Comparison of ENCODE assay signal across 1 cellular context in genomic region chr6:108888745-108889144, GRCh38.
TF ChIP-seq lines count a peak whose summit lies in the region.

No MANE protein-coding gene starts in this region.

TF ChIP-seq in HepG2, 621 proteins besides CTCF, POLR2A, EP300 and RAD21:
- no peak for TF ChIP-seq NCOR1 (IDR thresholded peaks at IDR 0.05; ENCODE audit: borderline replicate concordance, low read length)
- no peak for TF ChIP-seq PRDM10 (CRISPR knock-in tag; IDR thresholded peaks at IDR 0.05; ENCODE audit: low read depth)
- TF ChIP-seq, protein P1, sequence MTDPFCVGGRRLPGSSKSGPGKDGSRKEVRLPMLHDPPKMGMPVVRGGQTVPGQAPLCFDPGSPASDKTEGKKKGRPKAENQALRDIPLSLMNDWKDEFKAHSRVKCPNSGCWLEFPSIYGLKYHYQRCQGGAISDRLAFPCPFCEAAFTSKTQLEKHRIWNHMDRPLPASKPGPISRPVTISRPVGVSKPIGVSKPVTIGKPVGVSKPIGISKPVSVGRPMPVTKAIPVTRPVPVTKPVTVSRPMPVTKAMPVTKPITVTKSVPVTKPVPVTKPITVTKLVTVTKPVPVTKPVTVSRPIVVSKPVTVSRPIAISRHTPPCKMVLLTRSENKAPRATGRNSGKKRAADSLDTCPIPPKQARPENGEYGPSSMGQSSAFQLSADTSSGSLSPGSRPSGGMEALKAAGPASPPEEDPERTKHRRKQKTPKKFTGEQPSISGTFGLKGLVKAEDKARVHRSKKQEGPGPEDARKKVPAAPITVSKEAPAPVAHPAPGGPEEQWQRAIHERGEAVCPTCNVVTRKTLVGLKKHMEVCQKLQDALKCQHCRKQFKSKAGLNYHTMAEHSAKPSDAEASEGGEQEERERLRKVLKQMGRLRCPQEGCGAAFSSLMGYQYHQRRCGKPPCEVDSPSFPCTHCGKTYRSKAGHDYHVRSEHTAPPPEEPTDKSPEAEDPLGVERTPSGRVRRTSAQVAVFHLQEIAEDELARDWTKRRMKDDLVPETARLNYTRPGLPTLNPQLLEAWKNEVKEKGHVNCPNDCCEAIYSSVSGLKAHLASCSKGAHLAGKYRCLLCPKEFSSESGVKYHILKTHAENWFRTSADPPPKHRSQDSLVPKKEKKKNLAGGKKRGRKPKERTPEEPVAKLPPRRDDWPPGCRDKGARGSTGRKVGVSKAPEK (CRISPR knock-in tag; IDR thresholded peaks at IDR 0.05; ENCODE audit: borderline replicate concordance): no peak
- no peak for TF ChIP-seq AGO1 (IDR thresholded peaks at IDR 0.05; ENCODE audit: low read depth, low read length, poor library complexity, severe bottlenecking)
- TF ChIP-seq EED (CRISPR knock-in tag; IDR thresholded peaks at IDR 0.05): no peak
- no peak for TF ChIP-seq IRX3 (CRISPR knock-in tag; IDR thresholded peaks at IDR 0.05; ENCODE audit: borderline replicate concordance, low read depth)
- no peak for TF ChIP-seq MEIS2 (CRISPR knock-in tag; IDR thresholded peaks at IDR 0.05)
- no peak for TF ChIP-seq ZEB1 (IDR thresholded peaks at IDR 0.05; ENCODE audit: insufficient replicate concordance, low read depth)
- no peak for TF ChIP-seq FOXK2 (IDR thresholded peaks at IDR 0.05)
- TF ChIP-seq FOXP1 (IDR thresholded peaks at IDR 0.05): no peak
- no peak for TF ChIP-seq FOXP1 (CRISPR knock-in tag; IDR thresholded peaks at IDR 0.05)
- TF ChIP-seq, protein P2, sequence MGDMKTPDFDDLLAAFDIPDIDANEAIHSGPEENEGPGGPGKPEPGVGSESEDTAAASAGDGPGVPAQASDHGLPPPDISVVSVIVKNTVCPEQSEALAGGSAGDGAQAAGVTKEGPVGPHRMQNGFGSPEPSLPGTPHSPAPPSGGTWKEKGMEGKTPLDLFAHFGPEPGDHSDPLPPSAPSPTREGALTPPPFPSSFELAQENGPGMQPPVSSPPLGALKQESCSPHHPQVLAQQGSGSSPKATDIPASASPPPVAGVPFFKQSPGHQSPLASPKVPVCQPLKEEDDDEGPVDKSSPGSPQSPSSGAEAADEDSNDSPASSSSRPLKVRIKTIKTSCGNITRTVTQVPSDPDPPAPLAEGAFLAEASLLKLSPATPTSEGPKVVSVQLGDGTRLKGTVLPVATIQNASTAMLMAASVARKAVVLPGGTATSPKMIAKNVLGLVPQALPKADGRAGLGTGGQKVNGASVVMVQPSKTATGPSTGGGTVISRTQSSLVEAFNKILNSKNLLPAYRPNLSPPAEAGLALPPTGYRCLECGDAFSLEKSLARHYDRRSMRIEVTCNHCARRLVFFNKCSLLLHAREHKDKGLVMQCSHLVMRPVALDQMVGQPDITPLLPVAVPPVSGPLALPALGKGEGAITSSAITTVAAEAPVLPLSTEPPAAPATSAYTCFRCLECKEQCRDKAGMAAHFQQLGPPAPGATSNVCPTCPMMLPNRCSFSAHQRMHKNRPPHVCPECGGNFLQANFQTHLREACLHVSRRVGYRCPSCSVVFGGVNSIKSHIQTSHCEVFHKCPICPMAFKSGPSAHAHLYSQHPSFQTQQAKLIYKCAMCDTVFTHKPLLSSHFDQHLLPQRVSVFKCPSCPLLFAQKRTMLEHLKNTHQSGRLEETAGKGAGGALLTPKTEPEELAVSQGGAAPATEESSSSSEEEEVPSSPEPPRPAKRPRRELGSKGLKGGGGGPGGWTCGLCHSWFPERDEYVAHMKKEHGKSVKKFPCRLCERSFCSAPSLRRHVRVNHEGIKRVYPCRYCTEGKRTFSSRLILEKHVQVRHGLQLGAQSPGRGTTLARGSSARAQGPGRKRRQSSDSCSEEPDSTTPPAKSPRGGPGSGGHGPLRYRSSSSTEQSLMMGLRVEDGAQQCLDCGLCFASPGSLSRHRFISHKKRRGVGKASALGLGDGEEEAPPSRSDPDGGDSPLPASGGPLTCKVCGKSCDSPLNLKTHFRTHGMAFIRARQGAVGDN (CRISPR knock-in tag; IDR thresholded peaks at IDR 0.05): no peak
- no peak for TF ChIP-seq LCORL (IDR thresholded peaks at IDR 0.05)
- no peak for TF ChIP-seq LCORL (CRISPR knock-in tag; IDR thresholded peaks at IDR 0.05)
- TF ChIP-seq, protein P3, sequence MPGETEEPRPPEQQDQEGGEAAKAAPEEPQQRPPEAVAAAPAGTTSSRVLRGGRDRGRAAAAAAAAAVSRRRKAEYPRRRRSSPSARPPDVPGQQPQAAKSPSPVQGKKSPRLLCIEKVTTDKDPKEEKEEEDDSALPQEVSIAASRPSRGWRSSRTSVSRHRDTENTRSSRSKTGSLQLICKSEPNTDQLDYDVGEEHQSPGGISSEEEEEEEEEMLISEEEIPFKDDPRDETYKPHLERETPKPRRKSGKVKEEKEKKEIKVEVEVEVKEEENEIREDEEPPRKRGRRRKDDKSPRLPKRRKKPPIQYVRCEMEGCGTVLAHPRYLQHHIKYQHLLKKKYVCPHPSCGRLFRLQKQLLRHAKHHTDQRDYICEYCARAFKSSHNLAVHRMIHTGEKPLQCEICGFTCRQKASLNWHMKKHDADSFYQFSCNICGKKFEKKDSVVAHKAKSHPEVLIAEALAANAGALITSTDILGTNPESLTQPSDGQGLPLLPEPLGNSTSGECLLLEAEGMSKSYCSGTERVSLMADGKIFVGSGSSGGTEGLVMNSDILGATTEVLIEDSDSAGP (CRISPR knock-in tag; IDR thresholded peaks at IDR 0.05; ENCODE audit: borderline replicate concordance): no peak
TF ChIP-seq in HepG2: peak in this region for 0.
